ENCODE assay signal across 13 cellular contexts in the genomic region with DNA sequence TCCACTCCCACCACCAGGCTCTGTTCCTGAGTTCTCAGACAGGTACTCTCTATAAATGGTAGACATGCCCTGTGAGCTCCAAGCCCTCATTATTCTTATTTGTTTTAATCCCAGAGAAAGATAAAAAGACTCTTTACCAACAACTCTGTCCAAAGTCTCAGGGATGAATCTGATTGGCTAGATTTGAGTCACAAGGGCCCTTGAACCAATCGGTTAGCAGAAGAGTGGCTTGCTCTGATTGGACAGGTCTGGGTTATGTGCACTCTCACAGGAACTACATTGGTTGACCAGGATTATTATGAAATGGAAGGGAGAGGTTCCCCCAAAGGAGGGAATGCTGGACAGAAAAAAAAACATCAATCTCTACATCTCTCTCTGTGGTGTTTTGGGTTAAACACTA. TPM values are rescaled to one million over a fixed set of nuclear protein-coding genes. Genes with fewer than 3 reads are reported as not detected.
DNase-seq lines count a peak whose midpoint lies in the region; ATAC-seq and TF ChIP-seq lines count a peak whose summit lies in the region.
"Had no signal": no experiment of that assay in that cellular context is flagged by ENCODE, and none has a peak within 500 bp of the region (broad histone marks: within the 10 kb centered on the region; RNA-seq: fewer than 3 reads in every experiment).

No MANE protein-coding gene starts in this region.

- TF ChIP-seq CTCF in AG04450 (IDR thresholded peaks at IDR 0.05; ENCODE audit: low read depth, low read length): no peak

- H3K36me3 Mint-ChIP-seq in CD4-positive, alpha-beta memory T cell: peaks cover 39 to 61% of the 10 kb centered on the region in 2 donors
- H3K36me3 Mint-ChIP-seq in T-helper 17 cell (ENCODE audit: low read depth): peaks cover 5% of the 10 kb centered on the region

- H3K4me1 ChIP-seq in CD4-positive, alpha-beta memory T cell (ENCODE audit: insufficient read depth, low read length): peaks cover 100% of the 10 kb centered on the region
- H3K4me1 ChIP-seq in effector memory CD4-positive, alpha-beta T cell (ENCODE audit: control insufficient read depth, insufficient read depth, low read length, poor library complexity, severe bottlenecking): peaks cover 84% of the 10 kb centered on the region
- H3K4me1 ChIP-seq: SJCRH30 had no signal

- peak overlapping the region; percentile 84 to 99 (median 92) for H3K27ac Mint-ChIP-seq in CD4-positive, alpha-beta memory T cell
- peak overlapping the region; percentile 99 for H3K27ac Mint-ChIP-seq in T-helper 17 cell

- ATAC-seq in T-helper 17 cell: no peak
- ATAC-seq in GM18870 (IDR thresholded peaks at IDR 0.05; ENCODE audit: unreplicated experiment): no peak
- no peak for ATAC-seq in GM21717 (IDR thresholded peaks at IDR 0.05; ENCODE audit: unreplicated experiment)
- ATAC-seq: left colon had no signal

- DNase-seq in AG04450 (ENCODE audit: low read depth, low spot score) (no peak), T-helper 17 cell (no peak), mucosa of gallbladder (ENCODE audit: low spot score) (no peak)
- DNase-seq in CD4-positive, alpha-beta memory T cell: no peak
- no peak for DNase-seq in effector memory CD4-positive, alpha-beta T cell
- no peak for DNase-seq in activated CD4-positive, CD25-positive, alpha-beta regulatory T cell treated with anti-CD3 and anti-CD28 coated beads, Interleukin-2, amount 50 U/mL, for 72 hours
- DNase-seq: EL, left colon, SJCRH30, transverse colon had no signal

- POLR2A ChIA-PET in AG04450 (lab: Yijun Ruan, JAX): no interaction called here
- POLR2A ChIA-PET in CD4-positive, alpha-beta memory T cell (lab: Charles Lee; ENCODE audit: partially characterized antibody): interaction anchor here (1.5 to 10.2 kb wide), 4 partner anchors 9 to 61 kb away, joined by 3 to 530 read pairs (median 6); no protein-coding TSS in a partner anchor

- H3K27me3 Mint-ChIP-seq in CD4-positive, alpha-beta memory T cell: no peaks in the 10 kb centered on the region
- H3K27me3 Mint-ChIP-seq in T-helper 17 cell: no peaks in the 10 kb centered on the region

- H3K4me3 Mint-ChIP-seq in CD4-positive, alpha-beta memory T cell: peak overlapping the region in 7 of 8 donors; percentile 64 to 84 (median 78)
- peak overlapping the region; percentile 79 for H3K4me3 Mint-ChIP-seq in T-helper 17 cell

- H3K4me3 ChIP-seq in AG04450 (ENCODE audit: low read depth, low read length): no peak overlapping the region
- H3K4me3 ChIP-seq in CD4-positive, alpha-beta memory T cell (ENCODE audit: low read length in 2 of 2): no peak overlapping the region
- H3K4me3 ChIP-seq in effector memory CD4-positive, alpha-beta T cell (ENCODE audit: insufficient read depth, low read depth, low read length, poor library complexity, severe bottlenecking): no peak overlapping the region
- H3K4me3 ChIP-seq: esophagus muscularis mucosa, SJCRH30, transverse colon had no signal

- H3K9me3 ChIP-seq in AG04450 (ENCODE audit: control insufficient read depth, insufficient read depth, low read length) (peaks cover 12% of the 10 kb centered on the region), T-helper 17 cell (ENCODE audit: control insufficient read depth, low read length, poor library complexity, severe bottlenecking) (no peaks in the 10 kb centered on the region)
- peaks cover 0 to 2% of the 10 kb centered on the region in 2 donors for H3K9me3 ChIP-seq in CD4-positive, alpha-beta memory T cell (ENCODE audit: control insufficient read depth in 1 of 2, low read length in 2 of 2)
- no peaks in the 10 kb centered on the region for H3K9me3 ChIP-seq in effector memory CD4-positive, alpha-beta T cell (ENCODE audit: control insufficient read depth, low read length)
- H3K9me3 ChIP-seq: esophagus muscularis mucosa, transverse colon had no signal

- intact Hi-C loops in CD4-positive, alpha-beta memory T cell (cut with micrococcal nuclease): no loop called here

- H3K36me3 ChIP-seq in CD4-positive, alpha-beta memory T cell (ENCODE audit: insufficient read depth, low read length): peaks cover 5% of the 10 kb centered on the region
- H3K36me3 ChIP-seq in effector memory CD4-positive, alpha-beta T cell (ENCODE audit: control insufficient read depth, insufficient read depth, low read length): peaks cover 13% of the 10 kb centered on the region
- H3K36me3 ChIP-seq: esophagus muscularis mucosa, SJCRH30, transverse colon had no signal

- CTCF ChIA-PET in AG04450 (lab: Charles Lee): interaction anchor here (0.5 kb wide), 1 partner anchor 13 kb away, joined by 3 read pairs; no protein-coding TSS in a partner anchor
- CTCF ChIA-PET in CD4-positive, alpha-beta memory T cell (lab: Charles Lee; ENCODE audit: partially characterized antibody): interaction anchor here (0.8 to 15.2 kb wide), 2 partner anchors 11 to 101 kb away, joined by 3 to 358 read pairs; a partner anchor contains a TSS

- H3K9me3 Mint-ChIP-seq in CD4-positive, alpha-beta memory T cell: peaks cover 0 to 2% (median 0%) of the 10 kb centered on the region in 8 donors

- H3K27ac ChIP-seq in AG04450 (ENCODE audit: low read depth, low read length): peak overlapping the region; percentile 11
- H3K27ac ChIP-seq in CD4-positive, alpha-beta memory T cell (ENCODE audit: low read depth, low read length): peak overlapping the region; percentile 62
- H3K27ac ChIP-seq in effector memory CD4-positive, alpha-beta T cell (ENCODE audit: insufficient read depth, low read length, poor library complexity, severe bottlenecking): peak overlapping the region; percentile 66
- H3K27ac ChIP-seq: SJCRH30 had no signal

- no peaks in the 10 kb centered on the region for H3K27me3 ChIP-seq in AG04450 (ENCODE audit: control insufficient read depth, insufficient read depth, low read length)
- no peaks in the 10 kb centered on the region for H3K27me3 ChIP-seq in CD4-positive, alpha-beta memory T cell (ENCODE audit: insufficient read depth, low read length)
- H3K27me3 ChIP-seq in effector memory CD4-positive, alpha-beta T cell (replicated peaks; ENCODE audit: control insufficient read depth, insufficient read depth, low read length, poor library complexity, severe bottlenecking): no peaks in the 10 kb centered on the region
- H3K27me3 ChIP-seq: SJCRH30, transverse colon had no signal

- peaks cover 83 to 99% (median 95%) of the 10 kb centered on the region in 4 donors for H3K4me1 Mint-ChIP-seq in CD4-positive, alpha-beta memory T cell
- peaks cover 84% of the 10 kb centered on the region for H3K4me1 Mint-ChIP-seq in T-helper 17 cell

RNA-seq across cellular contexts. Expression of a gene that starts 7.5 kb away (rescaled TPM):
- polyA plus RNA-seq in AG04450 (2011; rRNA removed): 153 and 197 TPM in 2 replicates
- 83.5 and 92.2 TPM in 2 replicates for polyA minus RNA-seq in AG04450 (2011; rRNA and poly(A)+ RNA removed)
- 100 to 1,000 TPM; 181 to 186 TPM for total RNA-seq in CD4-positive, alpha-beta memory T cell
- polyA plus RNA-seq in CD4-positive, alpha-beta memory T cell: 100 to 1,000 TPM; 589 to 683 TPM
- total RNA-seq in T-helper 17 cell: 100 to 1,000 TPM; 287 to 328 TPM
- total RNA-seq in mucosa of gallbladder: 129 TPM

RNA-seq across cellular contexts. Expression of a gene that starts 37.9 kb away (rescaled TPM):
- 32.6 and 38.3 TPM in 2 replicates for polyA plus RNA-seq in AG04450 (2011; rRNA removed)
- 53.1 and 66.7 TPM in 2 replicates for polyA minus RNA-seq in AG04450 (2011; rRNA and poly(A)+ RNA removed)
- 100 to 1,000 TPM; 131 to 149 TPM for total RNA-seq in CD4-positive, alpha-beta memory T cell
- polyA plus RNA-seq in CD4-positive, alpha-beta memory T cell: 10 to 100 TPM; 28.2 to 43.0 TPM
- total RNA-seq in T-helper 17 cell (10 to 100 TPM; 68.1 to 78.2 TPM), mucosa of gallbladder (76.2 TPM)

Comparison
In these comparisons a context has a peak if more than half of its experiments do, and no peak if none do; other contexts are left out.
1. H3K27ac ChIP-seq: peak in every context shown above with its lines; median percentile 66 in effector memory CD4-positive, alpha-beta T cell; 62 in CD4-positive, alpha-beta memory T cell; 11 in AG04450.